Comparison of ENCODE assay signal across 7 cellular contexts in genomic region chr2:223247136-223247535, GRCh38.
DNase-seq lines count a peak whose midpoint lies in the region; ATAC-seq and TF ChIP-seq lines count a peak whose summit lies in the region.

No MANE protein-coding gene starts in this region.

- H3F3A ChIP-seq in Loucy (ENCODE audit: low read depth): no peaks in the 10 kb centered on the region

- H2BK120ac ChIP-seq in mesendoderm (ENCODE audit: low read depth, low read length): no peak overlapping the region

- no peaks in the 10 kb centered on the region for H3K79me1 ChIP-seq in mesendoderm (ENCODE audit: low read length)

- H2AK5ac ChIP-seq in mesendoderm (ENCODE audit: low read length): no peak overlapping the region

- no peak overlapping the region for H2BK15ac ChIP-seq in mesendoderm (replicated peaks; ENCODE audit: low read depth)

- H3K79me2 ChIP-seq in Loucy (ENCODE audit: insufficient read depth, low read length) (no peaks in the 10 kb centered on the region), mesendoderm (ENCODE audit: control insufficient read depth, insufficient read depth, low read length) (no peaks in the 10 kb centered on the region)

- H3K18ac ChIP-seq in mesendoderm (ENCODE audit: low read length): no peak overlapping the region

- TF ChIP-seq CTCF in Loucy (conservative IDR thresholded peaks at IDR 0.05; ENCODE audit: low read length) (peak; percentile 83), adrenal gland (IDR thresholded peaks at IDR 0.05) (peak in 4 of 6 experiments; percentile 14 to 46 (median 34))

- ATAC-seq in HG03439 (IDR thresholded peaks at IDR 0.05; ENCODE audit: unreplicated experiment): no peak

- no peaks in the 10 kb centered on the region for H4K20me1 ChIP-seq in Loucy (ENCODE audit: insufficient read depth, low read length, poor library complexity, severe bottlenecking)

- no peak overlapping the region for H3K23ac ChIP-seq in mesendoderm (ENCODE audit: low read length)

- WGBS in adrenal gland, 4 donors: 86 to 91% (median 88%) methylated on average over 3 of the region's 3 CpGs
- no CpG with 5 or more reads among the region's 3 CpGs for whole genome bisulfite sequencing in mesendoderm (ENCODE audit: extremely low coverage, insufficient coverage, low lambda C conversion rate)

- H3K4me2 ChIP-seq in Loucy (ENCODE audit: low read depth, low read length, poor library complexity, severe bottlenecking) (no peak overlapping the region), mesendoderm (ENCODE audit: low read length) (no peak overlapping the region)

- no peaks in the 10 kb centered on the region for H3K4me1 ChIP-seq in Loucy (ENCODE audit: insufficient read depth, low read length, poor library complexity, severe bottlenecking)
- H3K4me1 ChIP-seq in adrenal gland (replicated peaks in 1 of 2): no peaks in the 10 kb centered on the region
- no peaks in the 10 kb centered on the region for H3K4me1 ChIP-seq in mesendoderm (ENCODE audit: control insufficient read depth, low read depth, low read length)

- DNase-seq in GM03348 (ENCODE audit: low spot score): peak; percentile 62
- no peak for DNase-seq in adrenal gland
- peak; percentile 57 for DNase-seq in mesendoderm
- DNase-seq in posterior vena cava (ENCODE audit: low spot score): no peak
- no peak for DNase-seq in mucosa of gallbladder (ENCODE audit: low spot score)

- H2AFZ ChIP-seq in Loucy (ENCODE audit: low read length): peak overlapping the region; percentile 72

- H3K36me3 ChIP-seq in Loucy (ENCODE audit: insufficient read depth, low read length) (no peaks in the 10 kb centered on the region), adrenal gland (replicated peaks in 1 of 2) (no peaks in the 10 kb centered on the region), mesendoderm (ENCODE audit: control insufficient read depth, insufficient read depth, low read length) (no peaks in the 10 kb centered on the region)

- no peak overlapping the region for H2BK5ac ChIP-seq in mesendoderm (ENCODE audit: low read length)

- no peak overlapping the region for H3K4ac ChIP-seq in mesendoderm (ENCODE audit: low read depth, low read length)

- no peaks in the 10 kb centered on the region; the same call in 1 of the 2 replicates for H3K9me3 ChIP-seq in Loucy (ENCODE audit: insufficient read depth, low read depth, low read length)
- H3K9me3 ChIP-seq in adrenal gland (replicated peaks in 1 of 3): no peaks in the 10 kb centered on the region

- H3K9ac ChIP-seq in Loucy (ENCODE audit: low read depth, low read length, poor library complexity, severe bottlenecking) (no peak overlapping the region), mesendoderm (ENCODE audit: low read length) (no peak overlapping the region)

- H3K56ac ChIP-seq in mesendoderm (ENCODE audit: low read length): no peak overlapping the region

- intact Hi-C loops in adrenal gland (cut with DNase I) (no loop called here), posterior vena cava (cut with DNase I) (no loop called here)

- H3K27ac ChIP-seq in adrenal gland (no peak overlapping the region), mesendoderm (ENCODE audit: low read depth, low read length) (no peak overlapping the region)

- TF ChIP-seq POLR2A in adrenal gland (IDR thresholded peaks at IDR 0.05): no peak

- H3K4me3 ChIP-seq in Loucy (ENCODE audit: low read length, poor library complexity, severe bottlenecking) (no peak overlapping the region), adrenal gland (no peak overlapping the region), mesendoderm (ENCODE audit: low read length) (no peak overlapping the region)

- H3K27me3 ChIP-seq in Loucy (ENCODE audit: insufficient read depth, low read length, poor library complexity, severe bottlenecking) (no peaks in the 10 kb centered on the region), adrenal gland (no peaks in the 10 kb centered on the region), mesendoderm (ENCODE audit: insufficient read depth, low read length, poor library complexity) (no peaks in the 10 kb centered on the region)

- H3K9me2 ChIP-seq in Loucy (replicated peaks; ENCODE audit: low read depth, low read length): no peaks in the 10 kb centered on the region

- H4K8ac ChIP-seq in mesendoderm (ENCODE audit: low read depth, low read length): no peak overlapping the region

- H4K5ac ChIP-seq in mesendoderm (ENCODE audit: low read length): no peak overlapping the region

Comparison
In these comparisons a context has a peak if more than half of its experiments do, and no peak if none do; other contexts are left out.
1. DNase-seq: peak in GM03348 (single experiment) and mesendoderm (single experiment); none in adrenal gland (0 of 7), posterior vena cava (single experiment) and mucosa of gallbladder (single experiment).